Comparison of ENCODE assay signal across 7 cellular contexts in the genomic region with DNA sequence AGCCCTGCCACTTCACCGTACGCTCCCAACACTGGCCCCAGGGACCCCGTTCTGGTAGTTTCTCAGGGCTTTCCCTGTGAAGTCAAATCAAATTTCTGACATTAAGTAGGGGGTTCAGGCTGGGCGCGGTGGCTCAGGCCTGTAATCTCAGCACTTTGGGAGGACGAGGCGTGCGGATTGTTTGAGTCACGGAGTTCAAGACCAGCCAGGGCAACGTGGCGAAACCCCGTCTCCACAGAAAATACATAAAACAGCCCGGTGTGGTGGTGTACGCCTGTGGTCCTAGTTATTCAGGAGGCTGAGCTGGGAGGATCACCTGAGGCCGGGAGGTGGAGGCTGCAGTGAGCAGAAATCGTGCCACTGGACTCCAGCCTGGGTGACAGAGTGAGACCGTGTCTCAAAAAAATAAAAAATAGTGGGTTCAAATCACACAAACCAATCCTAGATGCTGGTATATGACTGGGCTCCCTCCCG. TPM values are rescaled to one million over a fixed set of nuclear protein-coding genes. Genes with fewer than 3 reads are reported as not detected.
DNase-seq lines count a peak whose midpoint lies in the region; ATAC-seq, FAIRE-seq and TF ChIP-seq lines count a peak whose summit lies in the region.

No MANE protein-coding gene starts in this region.

- TF ChIP-seq CTCF in pancreas (IDR thresholded peaks at IDR 0.05): no peak

- FAIRE-seq in pancreas (lab: Jason Lieb, UNC): no peak
- FAIRE-seq in GM12892 (lab: Jason Lieb, UNC): no peak

- no peaks in the 10 kb centered on the region for H3K27me3 ChIP-seq in pancreas

- intact Hi-C loops in pancreas (cut with DNase I): no loop called here

- H3K9me3 ChIP-seq in pancreas: no peaks in the 10 kb centered on the region

- no peak for TF ChIP-seq POLR2A in GM12892 (IDR thresholded peaks at IDR 0.05; ENCODE audit: low read depth, low read length)

- H3K4me3 ChIP-seq in pancreas: peak overlapping the region; percentile 72 to 99 (median 90)

- peak; percentile 18 for ATAC-seq in HG03025 (IDR thresholded peaks at IDR 0.05; ENCODE audit: low FRiP score, unreplicated experiment)
- no peak for ATAC-seq in pancreas

- peaks cover 7 to 31% (median 17%) of the 10 kb centered on the region in 3 donors for H3K4me1 ChIP-seq in pancreas

- H3K27ac ChIP-seq in epithelial cell of prostate (peak overlapping the region; percentile 54), pancreas (peak overlapping the region; percentile 68 to 91 (median 85))

- H3K36me3 ChIP-seq in pancreas: no peaks in the 10 kb centered on the region

- peak; percentile 37 for DNase-seq in activated CD4-positive, alpha-beta T cell treated with anti-CD3 and anti-CD28 coated beads, Interleukin-2, amount 50 U/mL, for 1 hour
- DNase-seq in epithelial cell of prostate (ENCODE audit: low read depth, low spot score) (no peak), pancreas (peak in 2 of 6 donors; percentile 28 to 46), GM12892 (ENCODE audit: insufficient read length) (no peak), A172 (ENCODE audit: low spot score) (no peak), H4 (ENCODE audit: low spot score) (no peak)

- 52 to 55% methylated on average over 18 of the region's 18 CpGs for WGBS in pancreas, 2 donors

RNA-seq across cellular contexts. Expression of a gene that starts 0.6 kb away (rescaled TPM):
- 10 to 100 TPM; 29.3 to 66.9 (median 38.6) TPM for total RNA-seq in pancreas
- 10 to 100 TPM; 46.4 to 54.9 TPM for polyA plus RNA-seq in pancreas
- 151 TPM for polyA plus RNA-seq in GM12892 (2012; ENCODE audit: missing spikeins)
- 56.7 and 121 TPM in 2 replicates for total RNA-seq in A172 (2014; rRNA removed; shearing (Covaris generic))
- total RNA-seq in H4 (2014; rRNA removed; shearing (Covaris generic)): 73.5 and 78.9 TPM in 2 replicates

RNA-seq across cellular contexts. Expression of a gene that starts 8.6 kb away (rescaled TPM):
- 10 to 100 TPM; 21.3 to 42.8 (median 30.2) TPM for total RNA-seq in pancreas
- 10 to 100 TPM; 57.8 to 96.9 TPM for polyA plus RNA-seq in pancreas
- 130 TPM for polyA plus RNA-seq in GM12892 (2012; ENCODE audit: missing spikeins)
- 55.7 and 59.0 TPM in 2 replicates for total RNA-seq in A172 (2014; rRNA removed; shearing (Covaris generic))
- total RNA-seq in H4 (2014; rRNA removed; shearing (Covaris generic)): 71.6 and 74.3 TPM in 2 replicates

RNA-seq across cellular contexts. Expression of a gene that starts 31.5 kb away (rescaled TPM):
- total RNA-seq in pancreas: 10 to 100 TPM; 17.8 to 24.4 (median 19.9) TPM
- polyA plus RNA-seq in pancreas: 10 to 100 TPM; 18.2 to 28.0 TPM
- polyA plus RNA-seq in GM12892 (2012; ENCODE audit: missing spikeins): 9.3 TPM
- total RNA-seq in A172 (2014; rRNA removed; shearing (Covaris generic)): 38.7 and 41.0 TPM in 2 replicates
- total RNA-seq in H4 (2014; rRNA removed; shearing (Covaris generic)): 28.3 and 30.1 TPM in 2 replicates

RNA-seq across cellular contexts. Expression of a gene that starts 31.8 kb away (rescaled TPM):
- total RNA-seq in pancreas: 10 to 100 TPM; 25.9 to 57.3 (median 38.1) TPM
- polyA plus RNA-seq in pancreas: 100 to 1,000 TPM; 175 to 275 TPM
- polyA plus RNA-seq in GM12892 (2012; ENCODE audit: missing spikeins): 10.8 TPM
- 8.7 and 10.5 TPM in 2 replicates for total RNA-seq in A172 (2014; rRNA removed; shearing (Covaris generic))
- total RNA-seq in H4 (2014; rRNA removed; shearing (Covaris generic)): 6.3 and 8.4 TPM in 2 replicates
